Comparison of ENCODE assay signal across 1 cellular context in genomic region chr14:53953828-53954550, GRCh38.
A peak's percentile ranks its signal among the peaks of the same experiment; 100 is the strongest.
TF ChIP-seq lines count a peak whose summit lies in the region.

No MANE protein-coding gene starts in this region.

TF ChIP-seq in HEK293, 187 proteins besides CTCF, POLR2A, EP300 and RAD21 (continued from another document):
- no peak for TF ChIP-seq ZNF341 (tag by site-specific recombination; IDR thresholded peaks at IDR 0.05; ENCODE audit: low read depth)
- TF ChIP-seq WT1 (tag by site-specific recombination; IDR thresholded peaks at IDR 0.05), result peak; percentile 13; the same call in 1 of the 2 replicates
- peak; percentile 57; the same call in 1 of the 2 replicates for TF ChIP-seq ZNF785 (tag by site-specific recombination; IDR thresholded peaks at IDR 0.05)
- peak; percentile 73 for TF ChIP-seq ZBTB26 (tag by site-specific recombination; optimal IDR thresholded peaks at IDR 0.05)
- peak; percentile 29; the same call in 1 of the 2 replicates for TF ChIP-seq GLIS2 (tag by site-specific recombination; IDR thresholded peaks at IDR 0.05)
- peak; percentile 77; the same call in 1 of the 2 replicates for TF ChIP-seq ZFP69B (tag by site-specific recombination; IDR thresholded peaks at IDR 0.05)
- no peak for TF ChIP-seq ZNF280C (tag by site-specific recombination; IDR thresholded peaks at IDR 0.05)
- no peak for TF ChIP-seq ZNF843 (tag by site-specific recombination; IDR thresholded peaks at IDR 0.05)
- no peak for TF ChIP-seq ZNF626 (tag by site-specific recombination; IDR thresholded peaks at IDR 0.05)
- TF ChIP-seq ZNF658 (tag by site-specific recombination; IDR thresholded peaks at IDR 0.05), result no peak
- TF ChIP-seq PRDM10 (tag by site-specific recombination; IDR thresholded peaks at IDR 0.05), result no peak
- TF ChIP-seq ZNF391 (tag by site-specific recombination; IDR thresholded peaks at IDR 0.05; ENCODE audit: borderline replicate concordance, low read depth), result no peak
- TF ChIP-seq ZNF366 (tag by site-specific recombination; conservative IDR thresholded peaks at IDR 0.05), result no peak
- TF ChIP-seq GFI1B (tag by site-specific recombination; IDR thresholded peaks at IDR 0.05), result no peak
- peak; percentile 31; the same call in 1 of the 2 replicates for TF ChIP-seq ZNF398 (tag by site-specific recombination; IDR thresholded peaks at IDR 0.05)
- 0 out of 2 replicates have a peak, but pooled peaks have one; percentile 34 for TF ChIP-seq ZBTB10 (tag by site-specific recombination; IDR thresholded peaks at IDR 0.05)
- 0 out of 2 replicates have a peak, but pooled peaks have one; percentile 17 for TF ChIP-seq ZNF324 (tag by site-specific recombination; IDR thresholded peaks at IDR 0.05)
